In genomic region chr5:6730807-6731206, GRCh38 we compare ENCODE assay signal across 1 cellular context.
A peak's percentile ranks its signal among the peaks of the same experiment; 100 is the strongest.
TF ChIP-seq lines count a peak whose summit lies in the region.

No MANE protein-coding gene starts in this region.

TF ChIP-seq in GM12878, 131 proteins besides CTCF, POLR2A, EP300 and RAD21:
- TF ChIP-seq MEF2B (IDR thresholded peaks at IDR 0.05; ENCODE audit: partially characterized antibody, poor library complexity, severe bottlenecking) = no peak
- TF ChIP-seq FOXK2 (IDR thresholded peaks at IDR 0.05) = no peak
- peak; percentile 34; the same call in 1 of the 2 replicates for TF ChIP-seq ATF7 (IDR thresholded peaks at IDR 0.05; ENCODE audit: low read depth)
- TF ChIP-seq SREBF2 (IDR thresholded peaks at IDR 0.05; ENCODE audit: low read length) = no peak
- no peak for TF ChIP-seq EGR1 (IDR thresholded peaks at IDR 0.05; ENCODE audit: borderline replicate concordance in 1 of 2, low read depth in 2 of 2, low read length in 2 of 2)
- 0 out of 2 replicates have a peak, but pooled peaks have one; percentile 11 for TF ChIP-seq MTA2 (IDR thresholded peaks at IDR 0.05; ENCODE audit: low read depth)
- peak; percentile 32 for TF ChIP-seq CUX1 (IDR thresholded peaks at IDR 0.05; ENCODE audit: insufficient replicate concordance, low read depth, low read length)
- TF ChIP-seq CREB1 (IDR thresholded peaks at IDR 0.05; ENCODE audit: low read depth) = no peak
